17 cellular contexts compared by ENCODE assay signal in the genomic region with DNA sequence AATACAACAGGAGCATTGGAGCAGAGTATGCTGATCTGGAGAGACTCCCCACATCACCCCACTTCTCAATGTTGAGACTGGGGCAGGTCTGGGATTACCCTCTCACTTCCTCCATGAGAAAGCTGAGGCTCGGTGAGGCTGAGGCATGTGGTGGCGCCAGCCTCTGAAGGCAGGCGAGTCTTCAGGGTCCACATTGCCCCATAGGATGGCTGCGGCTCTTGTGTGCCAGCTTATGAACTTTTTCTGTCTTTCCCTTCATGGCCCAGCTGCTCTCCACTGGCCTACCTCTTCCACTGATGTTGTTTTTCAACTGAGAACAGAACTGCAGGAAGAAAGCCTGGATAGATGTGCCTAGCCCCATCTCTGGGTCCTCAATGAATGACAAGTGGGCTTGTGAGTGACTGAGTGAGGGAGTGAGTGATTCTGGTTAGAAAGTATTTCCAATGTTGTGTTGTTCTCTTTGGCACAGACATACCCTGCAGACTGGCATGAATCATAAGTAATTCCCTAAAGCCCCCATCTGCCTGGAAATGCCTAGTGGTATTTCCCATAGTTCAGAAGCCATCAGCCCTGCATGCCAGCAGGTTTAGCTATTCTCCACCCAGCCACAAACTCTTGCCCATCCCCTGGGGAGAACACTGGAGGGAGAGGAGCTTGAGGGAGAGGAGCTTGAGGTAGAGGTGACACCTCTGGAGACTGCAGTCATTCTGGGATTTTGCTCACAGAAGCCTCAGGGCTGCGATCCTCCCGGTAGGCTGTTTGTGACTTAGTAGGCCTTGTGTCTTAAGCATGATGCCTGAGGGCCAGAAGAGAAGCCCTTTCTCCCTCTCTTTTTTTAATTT. TPM values are rescaled to one million over a fixed set of nuclear protein-coding genes. Genes with fewer than 3 reads are reported as not detected.
DNase-seq lines count a peak whose midpoint lies in the region; ATAC-seq and TF ChIP-seq lines count a peak whose summit lies in the region.
"Had no signal": no experiment of that assay in that cellular context is flagged by ENCODE, and none has a peak within 500 bp of the region (broad histone marks: within the 10 kb centered on the region; RNA-seq: fewer than 3 reads in every experiment).

No MANE protein-coding gene starts in this region.

- POLR2A ChIA-PET in WTC11 (lab: Charles Lee) = no interaction called here

- H3K9me3 ChIP-seq in subcutaneous abdominal adipose tissue (ENCODE audit: control insufficient read depth in 5 of 5, low read length in 5 of 5) = no peaks in the 10 kb centered on the region
- H3K9me3 ChIP-seq: stomach had no signal

- H3K27ac ChIP-seq in subcutaneous abdominal adipose tissue (ENCODE audit: low read depth, low read length) = peak overlapping the region; percentile 99
- H3K27ac ChIP-seq: stomach had no signal

- H3K4me1 Mint-ChIP-seq in WTC11 = peaks cover 25% of the 10 kb centered on the region
- no peaks in the 10 kb centered on the region for H3K4me1 Mint-ChIP-seq in activated CD4-positive, alpha-beta T cell treated with anti-CD3 and anti-CD28 coated beads, Interleukin-2, amount 10 ng/mL, durations not matched to agents 24 days and 14 days
- H3K4me1 Mint-ChIP-seq: activated CD4-positive, alpha-beta T cell treated with anti-CD3 and anti-CD28 coated beads, Interleukin-2, amount 10 ng/mL, durations not matched to agents 7 days and 5 days; memory B cell had no signal

- no peaks in the 10 kb centered on the region for H3K9me3 Mint-ChIP-seq in WTC11
- no peaks in the 10 kb centered on the region for H3K9me3 Mint-ChIP-seq in activated CD4-positive, alpha-beta T cell treated with anti-CD3 and anti-CD28 coated beads, Interleukin-2, amount 10 ng/mL, durations not matched to agents 24 days and 14 days
- H3K9me3 Mint-ChIP-seq: activated CD4-positive, alpha-beta T cell treated with anti-CD3 and anti-CD28 coated beads, Interleukin-2, amount 10 ng/mL, durations not matched to agents 7 days and 5 days; memory B cell had no signal

- peaks cover 20% of the 10 kb centered on the region for H3K27me3 Mint-ChIP-seq in WTC11 (ENCODE audit: low read depth)
- peaks cover 27% of the 10 kb centered on the region for H3K27me3 Mint-ChIP-seq in activated CD4-positive, alpha-beta T cell treated with anti-CD3 and anti-CD28 coated beads, Interleukin-2, amount 10 ng/mL, durations not matched to agents 24 days and 14 days

- H3K27me3 ChIP-seq in subcutaneous abdominal adipose tissue (ENCODE audit: control insufficient read depth in 5 of 5, insufficient read depth in 4 of 5, low read length in 5 of 5) = peaks cover 0 to 5% (median 0%) of the 10 kb centered on the region in 5 donors

- intact Hi-C loops in activated CD4-positive, alpha-beta T cell treated with anti-CD3 and anti-CD28 coated beads, Interleukin-2, amount 10 ng/mL, durations not matched to agents 24 days and 14 days (cut with micrococcal nuclease) = no loop called here

- TF ChIP-seq CTCF in WTC11 (IDR thresholded peaks at IDR 0.05) = no peak
- TF ChIP-seq CTCF in fibroblast of mammary gland (conservative IDR thresholded peaks at IDR 0.05; ENCODE audit: control insufficient read depth, insufficient read depth, low read depth, low read length) = no peak
- no peak for TF ChIP-seq CTCF in GM10266 (IDR thresholded peaks at IDR 0.05; ENCODE audit: control insufficient read depth, insufficient read depth, low read depth, missing control alignments)

- H3K36me3 Mint-ChIP-seq in WTC11 = no peaks in the 10 kb centered on the region
- no peaks in the 10 kb centered on the region for H3K36me3 Mint-ChIP-seq in activated CD4-positive, alpha-beta T cell treated with anti-CD3 and anti-CD28 coated beads, Interleukin-2, amount 10 ng/mL, durations not matched to agents 24 days and 14 days (ENCODE audit: low read depth)
- H3K36me3 Mint-ChIP-seq: memory B cell had no signal

- no peak overlapping the region for H3K4me3 ChIP-seq in fibroblast of mammary gland (ENCODE audit: control insufficient read depth, low read depth, low read length)
- no peak overlapping the region for H3K4me3 ChIP-seq in subcutaneous abdominal adipose tissue (ENCODE audit: low read depth in 1 of 5, low read length in 5 of 5)
- H3K4me3 ChIP-seq: stomach had no signal

- CTCF ChIA-PET in WTC11 (lab: Charles Lee) = interaction anchor here (0.7 kb wide), 1 partner anchor 163 kb away, joined by 3 read pairs; no protein-coding TSS in a partner anchor

- H3K4me3 Mint-ChIP-seq in WTC11 = no peak overlapping the region
- H3K4me3 Mint-ChIP-seq in activated CD4-positive, alpha-beta T cell treated with anti-CD3 and anti-CD28 coated beads, Interleukin-2, amount 10 ng/mL, durations not matched to agents 24 days and 14 days = no peak overlapping the region
- H3K4me3 Mint-ChIP-seq: activated CD4-positive, alpha-beta T cell treated with anti-CD3 and anti-CD28 coated beads, Interleukin-2, amount 10 ng/mL, durations not matched to agents 7 days and 5 days; memory B cell had no signal

- peaks cover 19 to 55% (median 48%) of the 10 kb centered on the region in 5 donors for H3K4me1 ChIP-seq in subcutaneous abdominal adipose tissue (ENCODE audit: control insufficient read depth in 5 of 5, insufficient read depth in 5 of 5, low read length in 5 of 5)

- ATAC-seq in WTC11 = no peak
- ATAC-seq in HG03139 (IDR thresholded peaks at IDR 0.05; ENCODE audit: unreplicated experiment) = no peak
- no peak for ATAC-seq in HG03159 (IDR thresholded peaks at IDR 0.05; ENCODE audit: unreplicated experiment)

- peak overlapping the region; percentile 29; the same call in 1 of the 2 replicates for H3K27ac Mint-ChIP-seq in WTC11
- H3K27ac Mint-ChIP-seq in activated CD4-positive, alpha-beta T cell treated with anti-CD3 and anti-CD28 coated beads, Interleukin-2, amount 10 ng/mL, durations not matched to agents 24 days and 14 days = no peak overlapping the region
- H3K27ac Mint-ChIP-seq: activated CD4-positive, alpha-beta T cell treated with anti-CD3 and anti-CD28 coated beads, Interleukin-2, amount 10 ng/mL, durations not matched to agents 7 days and 5 days; memory B cell; progenitor cell of endocrine pancreas had no signal

- DNase-seq in HK-2 (ENCODE audit: unreplicated experiment) (peak; percentile 74), WTC11 (ENCODE audit: low spot score) (no peak), fibroblast of mammary gland (ENCODE audit: low read depth) (peak; percentile 73), GM10266 (ENCODE audit: extremely low spot score) (no peak)
- no peak for DNase-seq in activated CD4-positive, alpha-beta T cell treated with anti-CD3 and anti-CD28 coated beads, Interleukin-2, amount 10 ng/mL, durations not matched to agents 24 days and 14 days
- DNase-seq: activated CD4-positive, alpha-beta T cell treated with anti-CD3 and anti-CD28 coated beads, Interleukin-2, amount 10 ng/mL, durations not matched to agents 7 days and 5 days; Calu3; GOT3; KG1; NCI-H2081 treated with DMSO at 0.1 percent for 48 hours; stimulated activated CD4-positive, alpha-beta T cell treated with anti-CD3 and anti-CD28 coated beads, Interleukin-4, amount 100 ng/mL, for 24 hours; stomach had no signal

- H3K9ac ChIP-seq in subcutaneous abdominal adipose tissue (ENCODE audit: low read length in 5 of 5) = peak overlapping the region in 2 of 5 donors; percentile 41 to 53

- no peaks in the 10 kb centered on the region for H3K36me3 ChIP-seq in subcutaneous abdominal adipose tissue (ENCODE audit: control insufficient read depth in 5 of 5, insufficient read depth in 5 of 5, low read length in 5 of 5)
- H3K36me3 ChIP-seq: stomach had no signal

TF ChIP-seq in WTC11, 78 proteins besides CTCF, POLR2A, EP300 and RAD21:
- TF ChIP-seq, protein P1, sequence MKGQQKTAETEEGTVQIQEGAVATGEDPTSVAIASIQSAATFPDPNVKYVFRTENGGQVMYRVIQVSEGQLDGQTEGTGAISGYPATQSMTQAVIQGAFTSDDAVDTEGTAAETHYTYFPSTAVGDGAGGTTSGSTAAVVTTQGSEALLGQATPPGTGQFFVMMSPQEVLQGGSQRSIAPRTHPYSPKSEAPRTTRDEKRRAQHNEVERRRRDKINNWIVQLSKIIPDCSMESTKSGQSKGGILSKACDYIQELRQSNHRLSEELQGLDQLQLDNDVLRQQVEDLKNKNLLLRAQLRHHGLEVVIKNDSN (CRISPR knock-in tag; IDR thresholded peaks at IDR 0.05) = no peak
- TF ChIP-seq IRF2 (CRISPR knock-in tag; IDR thresholded peaks at IDR 0.05; ENCODE audit: borderline replicate concordance, low read depth) = no peak

RNA-seq across cellular contexts. Expression of a gene that starts 56.9 kb away (rescaled TPM):
- total RNA-seq in WTC11 (2021) = 76.9 to 85.4 TPM (median 79.9 TPM) in 3 replicates
- not detected in 2 replicates for total RNA-seq in activated CD4-positive, alpha-beta T cell treated with anti-CD3 and anti-CD28 coated beads, Interleukin-2, amount 10 ng/mL, durations not matched to agents 24 days and 14 days
- total RNA-seq: activated CD4-positive, alpha-beta T cell treated with anti-CD3 and anti-CD28 coated beads, Interleukin-2, amount 10 ng/mL, durations not matched to agents 7 days and 5 days had no signal

Comparison
In these comparisons a context has a peak if more than half of its experiments do, and no peak if none do; other contexts are left out.
1. DNase-seq: peak in HK-2 (single experiment) and fibroblast of mammary gland (single experiment); none in WTC11 (single experiment), GM10266 (single experiment) and activated CD4-positive, alpha-beta T cell treated with anti-CD3 and anti-CD28 coated beads, Interleukin-2, amount 10 ng/mL, durations not matched to agents 24 days and 14 days (single experiment).
2. RNA of a gene that starts 56.9 kb away (total RNA-seq): 76.9 to 85.4 TPM in WTC11; not detected in activated CD4-positive, alpha-beta T cell treated with anti-CD3 and anti-CD28 coated beads, Interleukin-2, amount 10 ng/mL, durations not matched to agents 24 days and 14 days; every median in the first group is over 10 times any median in the second.